24 cellular contexts compared by ENCODE assay signal in the genomic region with DNA sequence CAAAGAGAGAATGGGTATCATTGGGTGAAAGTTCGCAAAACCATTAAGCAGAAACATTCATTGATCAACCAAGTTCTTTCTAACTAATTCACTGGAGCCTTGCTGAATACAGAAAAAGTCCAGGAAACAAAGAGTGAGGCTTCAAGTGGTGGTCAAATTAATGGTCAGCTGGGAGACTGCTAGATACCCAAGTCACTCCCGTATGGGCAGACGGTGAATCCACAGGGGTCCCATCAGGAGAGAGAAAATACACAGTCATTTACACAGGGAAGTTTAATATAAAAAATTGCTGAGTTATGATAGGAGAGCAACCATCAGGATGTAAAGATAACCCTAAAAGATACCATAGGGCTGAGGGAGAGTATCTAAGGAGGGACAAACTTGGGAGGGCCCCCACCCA.
"Had no signal": no experiment of that assay in that cellular context is flagged by ENCODE, and none has a peak within 500 bp of the region (broad histone marks: within the 10 kb centered on the region; RNA-seq: fewer than 3 reads in every experiment).

No MANE protein-coding gene starts in this region.

- H3K9ac ChIP-seq: neural progenitor cell, parathyroid adenoma had no signal

- H3K4me3 ChIP-seq: neural progenitor cell, ovary, psoas muscle, right lobe of liver, sigmoid colon, stomach, thoracic aorta, thyroid gland, tibial nerve, upper lobe of left lung, vagina had no signal

- DNase-seq: occipital lobe; ovary; posterior cingulate gyrus; psoas muscle; right cardiac atrium; right lobe of liver; sigmoid colon; small intestine; stimulated activated CD4-positive, alpha-beta T cell treated with anti-CD3 and anti-CD28 coated beads, Interleukin-15, amount 100 ng/mL, for 24 hours; stimulated activated CD4-positive, alpha-beta T cell treated with anti-CD3 and anti-CD28 coated beads, Interleukin-2, amount 100 ng/mL, for 24 hours; stimulated activated CD4-positive, alpha-beta T cell treated with anti-CD3 and anti-CD28 coated beads, Interleukin-2, amount 100 ng/mL, for 48 hours; stimulated activated CD4-positive, alpha-beta T cell treated with anti-CD3 and anti-CD28 coated beads, Interleukin-4, amount 100 ng/mL, for 24 hours; stimulated activated naive B cell treated with anti-CD40 and anti-IgM and Interleukin-4, amounts not matched to agents 10 μg/mL and 1 μg/mL and 100 μg/mL, for 72 hours; stimulated activated naive CD4-positive, alpha-beta T cell treated with Interleukin-2 at 50 U/mL for 16 hours; stomach; thyroid gland; trophoblast cell; upper lobe of left lung had no signal

- H3K9me3 ChIP-seq: ovary, psoas muscle, right lobe of liver, sigmoid colon, stomach, thoracic aorta, thyroid gland, tibial nerve, upper lobe of left lung, vagina had no signal

- H2AFZ ChIP-seq: neural progenitor cell, parathyroid adenoma had no signal

- H3K36me3 ChIP-seq: neural progenitor cell, ovary, right lobe of liver, sigmoid colon, stomach, thoracic aorta, thyroid gland, tibial nerve, upper lobe of left lung, vagina had no signal

- H3K27ac ChIP-seq: neural progenitor cell, ovary, parathyroid adenoma, psoas muscle, right lobe of liver, sigmoid colon, stomach, thoracic aorta, thyroid gland, tibial nerve, upper lobe of left lung, vagina had no signal

- H3K4me1 ChIP-seq: parathyroid adenoma, psoas muscle, right lobe of liver, stomach, thyroid gland, upper lobe of left lung, vagina had no signal

- ATAC-seq: psoas muscle; right cardiac atrium; right lobe of liver; stimulated activated effector memory CD8-positive, alpha-beta T cell treated with anti-CD3 and anti-CD28 coated beads, Interleukin-12 subunit alpha, Interleukin-12 subunit beta, amount 100 ng/mL, for 72 hours; stimulated activated naive B cell treated with anti-CD40 and anti-IgM and Interleukin-4, amounts not matched to agents 10 μg/mL and 1 μg/mL and 100 μg/mL, for 72 hours had no signal

- H3K4me2 ChIP-seq: neural progenitor cell had no signal

- H3K27me3 ChIP-seq: neural progenitor cell, ovary, right lobe of liver, sigmoid colon, stomach, thyroid gland, tibial nerve, upper lobe of left lung, vagina had no signal
